9 cellular contexts compared by ENCODE assay signal in the genomic region with DNA sequence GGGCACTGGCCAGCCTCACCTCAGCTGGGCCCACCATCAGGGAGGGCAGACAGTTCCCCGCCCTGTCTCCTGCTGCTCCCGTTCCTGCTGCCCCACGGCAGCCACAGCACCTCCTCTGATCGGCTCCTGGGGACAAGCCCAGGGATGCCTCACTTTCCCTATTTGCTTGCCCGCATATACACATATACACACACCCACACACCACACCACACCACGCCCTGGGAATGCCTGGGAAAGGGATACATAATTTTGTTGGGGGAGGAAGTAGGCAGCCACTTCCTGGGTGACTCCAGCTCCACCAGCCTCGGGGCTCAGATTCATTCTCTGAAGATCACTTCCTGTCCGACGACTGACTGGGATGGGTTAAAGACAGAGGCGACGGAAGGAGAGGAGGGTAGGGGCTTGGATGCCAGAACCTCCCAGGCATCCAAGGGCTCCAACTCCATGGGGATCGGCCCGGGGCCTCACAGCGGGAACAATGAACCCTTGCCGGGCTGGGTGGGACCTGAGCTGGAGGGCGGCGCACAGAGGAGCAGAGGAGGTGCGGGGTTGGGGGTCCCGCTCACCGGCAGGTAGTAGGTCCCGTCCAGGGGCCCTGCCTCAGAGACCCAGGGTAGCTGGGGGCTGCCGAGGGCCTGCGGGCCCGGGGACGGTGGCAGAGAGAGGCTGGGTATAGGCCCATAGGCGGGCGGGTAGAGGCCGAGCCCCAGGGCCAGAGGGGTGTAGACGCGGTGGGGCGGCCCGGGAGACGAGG. TPM values are rescaled to one million over a fixed set of nuclear protein-coding genes. Genes with fewer than 3 reads are reported as not detected.
DNase-seq lines count a peak whose midpoint lies in the region; ATAC-seq lines count a peak whose summit lies in the region.
"Had no signal": no experiment of that assay in that cellular context is flagged by ENCODE, and none has a peak within 500 bp of the region (broad histone marks: within the 10 kb centered on the region; RNA-seq: fewer than 3 reads in every experiment).

No MANE protein-coding gene starts in this region.

- peak overlapping the region; percentile 94 to 98 for H3K27ac Mint-ChIP-seq in activated naive CD4-positive, alpha-beta T cell treated with anti-CD3 and anti-CD28 coated beads, Interleukin-2, amount 50 U/mL, for 72 hours
- H3K27ac Mint-ChIP-seq in naive thymus-derived CD8-positive, alpha-beta T cell = peak overlapping the region in 8 of 10 donors; percentile 53 to 90 (median 74)

- H3K27ac ChIP-seq in aorta (ENCODE audit: low read depth in 1 of 2, low read length in 2 of 2) = no peak overlapping the region

- H3K27me3 ChIP-seq in aorta (ENCODE audit: control insufficient read depth in 1 of 2, insufficient read depth in 2 of 2, low read length in 1 of 2) = no peaks in the 10 kb centered on the region

- DNase-seq in COLO829 (ENCODE audit: low spot score) = peak; percentile 12
- DNase-seq in activated naive CD4-positive, alpha-beta T cell treated with anti-CD3 and anti-CD28 coated beads, Interleukin-2, amount 50 U/mL, for 72 hours (ENCODE audit: low spot score in 2 of 2) = peak in 1 of 2 donors; percentile 22
- peak in 1 of 10 donors; percentile 20 for DNase-seq in naive thymus-derived CD8-positive, alpha-beta T cell
- DNase-seq in HUDEP-2 (lab: John Stamatoyannopoulos, UW; ENCODE audit: unreplicated experiment in 76 of 76) = no peak
- DNase-seq in retina = no peak
- DNase-seq in aorta = no peak

- no peaks in the 10 kb centered on the region for H3K9me3 ChIP-seq in aorta (ENCODE audit: control insufficient read depth, low read length)

- no peaks in the 10 kb centered on the region for H3K4me1 ChIP-seq in aorta (ENCODE audit: control insufficient read depth in 1 of 2, insufficient read depth in 2 of 2, low read length in 2 of 2)

- no peak overlapping the region for H3K4me3 ChIP-seq in aorta (ENCODE audit: low read length in 2 of 2)

- ATAC-seq in HG02678 (IDR thresholded peaks at IDR 0.05; ENCODE audit: unreplicated experiment) (peak; percentile 14), aorta (ENCODE audit: low FRiP score) (no peak), GM21423 (IDR thresholded peaks at IDR 0.05; ENCODE audit: unreplicated experiment) (no peak)
- peak in 1 of 2 donors; percentile 10 for ATAC-seq in activated naive CD4-positive, alpha-beta T cell treated with anti-CD3 and anti-CD28 coated beads, Interleukin-2, amount 50 U/mL, for 72 hours
- peak in 1 of 2 donors; percentile 2 for ATAC-seq in naive thymus-derived CD8-positive, alpha-beta T cell

- peaks cover 21 to 48% (median 47%) of the 10 kb centered on the region in 4 donors for H3K4me1 Mint-ChIP-seq in naive thymus-derived CD8-positive, alpha-beta T cell

- H3K36me3 Mint-ChIP-seq in activated naive CD4-positive, alpha-beta T cell treated with anti-CD3 and anti-CD28 coated beads, Interleukin-2, amount 50 U/mL, for 72 hours = peaks cover 17 to 23% of the 10 kb centered on the region in 2 donors
- no peaks in the 10 kb centered on the region for H3K36me3 Mint-ChIP-seq in naive thymus-derived CD8-positive, alpha-beta T cell

- peaks cover 0 to 1% (median 0%) of the 10 kb centered on the region in 5 donors for H3K27me3 Mint-ChIP-seq in naive thymus-derived CD8-positive, alpha-beta T cell

- no peaks in the 10 kb centered on the region for H3K9me3 Mint-ChIP-seq in activated naive CD4-positive, alpha-beta T cell treated with anti-CD3 and anti-CD28 coated beads, Interleukin-2, amount 50 U/mL, for 72 hours
- H3K9me3 Mint-ChIP-seq in naive thymus-derived CD8-positive, alpha-beta T cell = no peaks in the 10 kb centered on the region

- POLR2A ChIA-PET in naive thymus-derived CD8-positive, alpha-beta T cell (lab: Charles Lee) = interaction anchor here (0.5 to 4.0 kb wide), 9 partner anchors 9 to 819 kb away, joined by 3 to 19 read pairs (median 4); a partner anchor contains a TSS

- H3K36me3 ChIP-seq in aorta (ENCODE audit: control insufficient read depth in 1 of 2, insufficient read depth in 2 of 2, low read length in 1 of 2) = no peaks in the 10 kb centered on the region

- intact Hi-C loops in aorta (cut with DNase I) = no loop called here

- H3K4me3 Mint-ChIP-seq in naive thymus-derived CD8-positive, alpha-beta T cell = peak overlapping the region; percentile 70 to 92 (median 86)

- WGBS in aorta, 2 donors = 78 to 81% methylated on average over 28 to 33 of the region's 33 CpGs

RNA-seq across cellular contexts. Expression of a gene that starts 2.0 kb away (rescaled TPM):
- total RNA-seq in activated naive CD4-positive, alpha-beta T cell treated with anti-CD3 and anti-CD28 coated beads, Interleukin-2, amount 50 U/mL, for 72 hours = 10 to 100 TPM; 14.2 to 24.1 TPM
- total RNA-seq in naive thymus-derived CD8-positive, alpha-beta T cell = 1 to 10 TPM; 2.2 to 2.5 TPM
- polyA plus RNA-seq in naive thymus-derived CD8-positive, alpha-beta T cell = under 1 TPM in 2 of 3 donors, not detected in 1; 0.37 to 0.84 TPM
- total RNA-seq in aorta = 1 to 10 TPM; 1.3 to 3.9 TPM
- 1 to 10 TPM in 1 of 2 donors, under 1 TPM in 1; 0.64 to 1.8 TPM for polyA plus RNA-seq in aorta

RNA-seq across cellular contexts. Expression of a gene that starts 3.2 kb away (rescaled TPM):
- total RNA-seq in activated naive CD4-positive, alpha-beta T cell treated with anti-CD3 and anti-CD28 coated beads, Interleukin-2, amount 50 U/mL, for 72 hours = 1 to 10 TPM; 3.3 to 4.3 TPM
- under 1 TPM; 0.75 to 0.88 TPM for total RNA-seq in naive thymus-derived CD8-positive, alpha-beta T cell
- under 1 TPM; 0.03 to 0.32 (median 0.11) TPM for polyA plus RNA-seq in naive thymus-derived CD8-positive, alpha-beta T cell
- 1 to 10 TPM; 2.0 to 3.0 TPM for total RNA-seq in aorta
- under 1 TPM; 0.13 to 0.31 TPM for polyA plus RNA-seq in aorta

RNA-seq across cellular contexts. Expression of a gene that starts 8.7 kb away (rescaled TPM):
- 1 to 10 TPM in 1 of 2 donors, under 1 TPM in 1; 0.25 to 2.3 TPM for total RNA-seq in activated naive CD4-positive, alpha-beta T cell treated with anti-CD3 and anti-CD28 coated beads, Interleukin-2, amount 50 U/mL, for 72 hours
- under 1 TPM in 1 of 2 experiments, not detected in 1; 0.34 TPM for total RNA-seq in naive thymus-derived CD8-positive, alpha-beta T cell
- under 1 TPM in 1 of 3 donors, not detected in 2; 0.15 TPM for polyA plus RNA-seq in naive thymus-derived CD8-positive, alpha-beta T cell
- not detected for total RNA-seq in aorta
- 1 to 10 TPM in 1 of 2 donors, not detected in 1; 3.1 TPM for polyA plus RNA-seq in aorta
- total RNA-seq: fibroblast of villous mesenchyme had no signal

RNA-seq across cellular contexts. Expression of a gene that starts 12.1 kb away (rescaled TPM):
- total RNA-seq in activated naive CD4-positive, alpha-beta T cell treated with anti-CD3 and anti-CD28 coated beads, Interleukin-2, amount 50 U/mL, for 72 hours = 1 to 10 TPM; 6.8 to 8.9 TPM
- total RNA-seq in naive thymus-derived CD8-positive, alpha-beta T cell = 1 to 10 TPM; 4.4 to 4.6 TPM
- 1 to 10 TPM; 2.9 to 8.7 (median 4.3) TPM for polyA plus RNA-seq in naive thymus-derived CD8-positive, alpha-beta T cell
- 1 to 10 TPM; 2.2 to 3.1 TPM for total RNA-seq in aorta
- 1 to 10 TPM; 6.3 to 7.7 TPM for polyA plus RNA-seq in aorta

RNA-seq across cellular contexts. Expression of a gene that starts 47.6 kb away (rescaled TPM):
- total RNA-seq in activated naive CD4-positive, alpha-beta T cell treated with anti-CD3 and anti-CD28 coated beads, Interleukin-2, amount 50 U/mL, for 72 hours = 10 to 100 TPM; 13.5 to 47.3 TPM
- 1 to 10 TPM; 3.8 to 5.5 TPM for total RNA-seq in naive thymus-derived CD8-positive, alpha-beta T cell
- 1 to 10 TPM; 2.8 to 9.1 (median 5.1) TPM for polyA plus RNA-seq in naive thymus-derived CD8-positive, alpha-beta T cell
- 10 to 100 TPM; 18.5 to 26.4 TPM for total RNA-seq in aorta
- polyA plus RNA-seq in aorta = 1 to 10 TPM; 4.3 to 9.7 TPM
